In the genomic region with DNA sequence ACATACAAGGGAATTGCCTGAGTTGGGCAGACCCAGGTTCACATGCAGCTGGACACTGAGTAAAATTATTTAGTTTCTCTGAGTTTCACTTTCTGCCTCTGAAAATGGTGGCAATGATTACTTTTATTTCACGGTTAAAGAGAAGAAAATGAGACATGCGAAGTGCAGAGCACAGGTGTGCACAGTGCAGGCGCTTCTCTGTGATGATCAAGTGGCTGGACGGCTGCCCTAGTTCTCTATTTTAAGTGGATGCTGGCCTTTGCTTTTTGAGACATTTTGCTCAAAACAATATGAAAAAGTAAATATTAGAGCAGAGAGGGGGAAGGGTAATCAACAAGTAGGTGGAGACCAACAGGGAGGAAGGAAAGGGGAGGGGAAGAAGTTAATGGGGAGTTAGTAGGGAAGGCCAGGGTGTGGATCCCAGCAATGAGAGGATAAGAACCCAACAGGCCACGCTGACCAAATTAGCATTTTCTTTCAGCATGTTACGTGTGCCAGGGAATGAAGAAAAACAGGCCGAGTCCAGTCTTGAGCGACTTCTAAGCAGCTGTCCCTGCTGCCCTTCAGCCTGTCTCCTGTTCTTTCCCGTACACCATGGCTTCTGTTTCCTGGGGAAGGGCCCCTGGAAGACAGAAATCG, we compare ENCODE assay signal across 9 cellular contexts. TPM values are rescaled to one million over a fixed set of nuclear protein-coding genes. Genes with fewer than 3 reads are reported as not detected.
DNase-seq lines count a peak whose midpoint lies in the region; ATAC-seq and TF ChIP-seq lines count a peak whose summit lies in the region.
"Had no signal": no experiment of that assay in that cellular context is flagged by ENCODE, and none has a peak within 500 bp of the region (broad histone marks: within the 10 kb centered on the region; RNA-seq: fewer than 3 reads in every experiment).

No MANE protein-coding gene starts in this region.

- no peak overlapping the region for H2AFZ ChIP-seq in KMS-11 (ENCODE audit: low read depth)

- H3K27me3 ChIP-seq in KMS-11 (ENCODE audit: insufficient read depth, low read depth): no peaks in the 10 kb centered on the region

- no peaks in the 10 kb centered on the region for H3K9me3 Mint-ChIP-seq in mesothelial cell of epicardium

- H3K4me3 Mint-ChIP-seq in mesothelial cell of epicardium: peak overlapping the region; percentile 13

- TF ChIP-seq CTCF in KMS-11 (conservative IDR thresholded peaks at IDR 0.05; ENCODE audit: low read depth, low read length) (no peak), epithelial cell of esophagus (IDR thresholded peaks at IDR 0.05; ENCODE audit: insufficient read depth, low read depth, low read length, missing control alignments) (no peak), mesothelial cell of epicardium (IDR thresholded peaks at IDR 0.05; ENCODE audit: unreplicated experiment) (no peak)

- peak overlapping the region; percentile 98 for H3K27ac Mint-ChIP-seq in mesothelial cell of epicardium

- H3K36me3 Mint-ChIP-seq in mesothelial cell of epicardium: no peaks in the 10 kb centered on the region

- peaks cover 84% of the 10 kb centered on the region for H3K4me1 ChIP-seq in KMS-11 (ENCODE audit: low read depth, poor library complexity, severe bottlenecking)

- H3K9ac ChIP-seq in KMS-11: peak overlapping the region; percentile 52; the same call in 1 of the 2 replicates

- H3K27ac ChIP-seq in KMS-11 (peak overlapping the region; percentile 82), substantia nigra (ENCODE audit: low read depth, low read length, poor library complexity, severe bottlenecking) (peak overlapping the region; percentile 0)

- DNase-seq in epithelial cell of esophagus (ENCODE audit: low read depth) (peak; percentile 67), mesothelial cell of epicardium (ENCODE audit: low spot score in 2 of 2, unreplicated experiment in 2 of 2) (no peak), substantia nigra (lab: John Stamatoyannopoulos, UW) (peak in 18 of 49 donors; percentile 8 to 51 (median 37)), NCI-H510A treated with DMSO at 0.1 percent for 48 hours (lab: John Stamatoyannopoulos, UW) (no peak), SKM-1 (lab: John Stamatoyannopoulos, UW; ENCODE audit: unreplicated experiment) (no peak)
- DNase-seq in stimulated activated CD4-positive, alpha-beta T cell treated with anti-CD3 and anti-CD28 coated beads, Interleukin-4, amount 100 ng/mL, for 4 hours: no peak
- DNase-seq: NCI-H1694 had no signal

- no peaks in the 10 kb centered on the region for H3K27me3 Mint-ChIP-seq in mesothelial cell of epicardium (ENCODE audit: low read depth)

- H3K79me2 ChIP-seq in KMS-11 (ENCODE audit: insufficient read depth, low read depth): peaks cover 97% of the 10 kb centered on the region

- peak overlapping the region; percentile 96 for H3K4me2 ChIP-seq in KMS-11

- peaks cover 21% of the 10 kb centered on the region for H3K4me1 Mint-ChIP-seq in mesothelial cell of epicardium

- H3K4me3 ChIP-seq in KMS-11 (IDR thresholded peaks at IDR 0.05; ENCODE audit: insufficient read depth, low read depth, low read length): no peak overlapping the region
- H3K4me3 ChIP-seq in epithelial cell of esophagus (ENCODE audit: low read length): no peak overlapping the region

- no peaks in the 10 kb centered on the region; the same call in 1 of the 2 replicates for H3K36me3 ChIP-seq in KMS-11 (ENCODE audit: insufficient read depth)

- H4K20me1 ChIP-seq in KMS-11 (ENCODE audit: insufficient read depth): no peaks in the 10 kb centered on the region

- ATAC-seq in GM21381 (IDR thresholded peaks at IDR 0.05; ENCODE audit: unreplicated experiment): no peak

RNA-seq across cellular contexts. Expression of gene SNX18, which starts 16.1 kb away (rescaled TPM):
- total RNA-seq in mesothelial cell of epicardium: 17.2 to 18.6 TPM (median 18.1 TPM) in 3 replicates
